Comparison of ENCODE assay signal across 8 cellular contexts in the genomic region with DNA sequence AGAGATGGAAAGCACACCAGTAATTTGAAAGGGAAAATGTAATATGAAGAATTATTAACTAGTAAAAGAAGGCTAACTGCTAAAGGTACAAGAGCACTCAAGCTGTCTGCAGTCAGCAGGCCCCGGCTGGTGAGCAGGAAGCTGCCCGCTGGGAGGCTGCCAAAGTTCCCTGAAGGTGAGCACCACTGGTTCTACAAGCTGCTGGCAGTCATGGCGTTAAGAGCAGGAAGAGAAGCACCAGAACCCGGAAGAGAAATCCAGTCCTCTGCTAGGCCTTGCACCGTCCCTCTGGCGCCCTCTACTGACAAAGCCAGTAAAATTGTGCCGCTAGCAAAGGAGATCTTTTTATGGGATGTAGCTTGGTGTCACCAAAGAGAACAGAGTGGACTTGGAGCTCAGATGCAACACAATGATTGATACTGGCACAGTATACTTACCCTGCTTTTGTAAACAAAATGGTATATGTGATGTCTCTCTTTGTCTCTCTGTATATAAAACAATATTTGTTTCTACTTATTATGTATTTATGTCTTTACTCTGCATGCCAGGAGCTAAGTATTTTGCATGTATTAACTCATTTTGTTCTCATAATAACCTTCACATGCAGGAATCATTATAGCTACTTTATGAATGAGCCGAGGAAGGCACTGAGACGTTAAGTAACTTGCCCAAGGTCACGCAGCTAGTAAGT. TPM values are rescaled to one million over a fixed set of nuclear protein-coding genes. Genes with fewer than 3 reads are reported as not detected.
A peak's percentile ranks its signal among the peaks of the same experiment; 100 is the strongest.
DNase-seq lines count a peak whose midpoint lies in the region; ATAC-seq and TF ChIP-seq lines count a peak whose summit lies in the region.

No MANE protein-coding gene starts in this region.

- H3K9me3 ChIP-seq in HCT116 (ENCODE audit: control insufficient read depth in 1 of 2, insufficient read depth in 1 of 2, low read depth in 1 of 2, low read length in 2 of 2): no peaks in the 10 kb centered on the region
- H3K9me3 ChIP-seq in SJCRH30 (replicated peaks): no peaks in the 10 kb centered on the region
- no peaks in the 10 kb centered on the region for H3K9me3 ChIP-seq in parathyroid adenoma (ENCODE audit: control insufficient read depth, low read length)
- H3K9me3 ChIP-seq in transverse colon: no peaks in the 10 kb centered on the region

- peaks cover 33% of the 10 kb centered on the region for H3K79me2 ChIP-seq in HCT116 (ENCODE audit: insufficient read depth, low read length)
- no peaks in the 10 kb centered on the region for H3K79me2 ChIP-seq in parathyroid adenoma

- RAD21 ChIA-PET in HCT116 (lab: Charles Lee; ENCODE audit: low non-redundant PET in 1 of 2, low total read pairs in 2 of 2, uncharacterized antibody in 2 of 2, unreplicated experiment in 2 of 2): interaction anchor here (1.1 to 1.4 kb wide), 8 partner anchors 49 to 343 kb away, joined by 3 to 8 read pairs (median 4); a partner anchor contains a TSS

- no TSS peak for BruUV-seq in HCT116 (replicated peaks; lab: Mats Ljungman, UMichigan)

- no peaks in the 10 kb centered on the region for H4K20me1 ChIP-seq in HCT116 (ENCODE audit: insufficient read depth)

- DNase-seq in GM03348 (ENCODE audit: low spot score): peak; percentile 90
- DNase-seq in HCT116 (ENCODE audit: low read depth, low spot score): peak; percentile 92
- peak; percentile 98 for DNase-seq in NAMALWA (ENCODE audit: low spot score)
- peak; percentile 92 to 97 for DNase-seq in SJCRH30
- peak; percentile 88 for DNase-seq in activated naive CD4-positive, alpha-beta T cell treated with Interleukin-2 at 50 U/mL for 16 hours
- DNase-seq in glomerular endothelial cell (ENCODE audit: extremely low read depth, low read depth, low spot score): peak; percentile 82
- peak; percentile 94 for DNase-seq in transverse colon

- H3K27ac ChIP-seq in HCT116 (ENCODE audit: low read depth, low read length) (peak overlapping the region; percentile 74), SJCRH30 (peak overlapping the region; percentile 16; the same call in 1 of the 2 replicates), parathyroid adenoma (no peak overlapping the region), transverse colon (peak overlapping the region; percentile 84 to 90 (median 86))

- POLR2A ChIA-PET in HCT116 (lab: Charles Lee): interaction anchor here (0.8 to 2.0 kb wide), 6 partner anchors 23 to 548 kb away, joined by 3 to 13 read pairs (median 7); a partner anchor contains a TSS

- TF ChIP-seq RAD21 in HCT116 (IDR thresholded peaks at IDR 0.05; ENCODE audit: low read depth): peak; percentile 94

- H3K4me1 ChIP-seq in HCT116 (ENCODE audit: control insufficient read depth in 1 of 2, insufficient read depth in 2 of 2, low read length in 2 of 2) (peaks cover 15 to 22% of the 10 kb centered on the region in 2 experiments), SJCRH30 (peaks cover 8% of the 10 kb centered on the region; the same call in 1 of the 2 replicates), parathyroid adenoma (peaks cover 6% of the 10 kb centered on the region), transverse colon (peaks cover 6 to 59% (median 38%) of the 10 kb centered on the region in 4 donors)

- TF ChIP-seq POLR2A in HCT116 (IDR thresholded peaks at IDR 0.05; ENCODE audit: borderline replicate concordance, extremely low read depth, insufficient read depth, insufficient read length) (peak; percentile 66), transverse colon (IDR thresholded peaks at IDR 0.05) (no peak)

- intact Hi-C loops in HCT116 (cut with micrococcal nuclease) (loop anchor here (1.0 to 10.0 kb wide), 7 partner anchors 49 to 410 kb away; a partner anchor contains a TSS), transverse colon (cut with DNase I; ENCODE audit: low total_unique reads) (no loop called here)

- H3K9me2 ChIP-seq in HCT116 (ENCODE audit: insufficient read depth): no peaks in the 10 kb centered on the region

- no peaks in the 10 kb centered on the region for H3K27me3 ChIP-seq in HCT116 (ENCODE audit: insufficient read depth, low read length)
- H3K27me3 ChIP-seq in SJCRH30: no peaks in the 10 kb centered on the region
- H3K27me3 ChIP-seq in parathyroid adenoma (ENCODE audit: control insufficient read depth, insufficient read depth, low read length): no peaks in the 10 kb centered on the region
- no peaks in the 10 kb centered on the region for H3K27me3 ChIP-seq in transverse colon

- H2AFZ ChIP-seq in HCT116 (ENCODE audit: low read depth, low read length, poor library complexity, severe bottlenecking) (peak overlapping the region; percentile 49), parathyroid adenoma (peak overlapping the region; percentile 57)

- WGBS in transverse colon (ENCODE audit: low coverage in 1 of 2), 2 donors: 7 to 41% methylated on average over 3 to 10 of the region's 10 CpGs

- H3K4me3 ChIP-seq in HCT116 (replicated peaks in 1 of 2; ENCODE audit: low read depth in 1 of 2, low read length in 2 of 2) (peak overlapping the region; percentile 74 to 83), SJCRH30 (peak overlapping the region; percentile 35), parathyroid adenoma (ENCODE audit: low read depth, low read length) (peak overlapping the region; percentile 30), transverse colon (peak overlapping the region in 1 of 4 donors; percentile 54)

- in situ Hi-C loops in transverse colon (cut with MboI; ENCODE audit: low pct_ligation_motif_present in 1 of 4, low pct_unique_long_range_greater_than_20kb in 1 of 4, low sequenced_read_pairs in 3 of 4): loop anchor here in 3 of 4 donors (10.0 to 25.0 kb wide), 3 partner anchors 47 to 133 kb away; a partner anchor contains a TSS

- H3K4me2 ChIP-seq in HCT116 (ENCODE audit: low read length) (peak overlapping the region; percentile 84), parathyroid adenoma (ENCODE audit: low read length) (peak overlapping the region; percentile 53)

- peak; percentile 91 to 94 (median 91) for TF ChIP-seq CTCF in HCT116 (IDR thresholded peaks at IDR 0.05 in 2 of 3, conservative IDR thresholded peaks at IDR 0.05 in 1 of 3; ENCODE audit: borderline replicate concordance in 1 of 3, insufficient read depth in 1 of 3, low read depth in 2 of 3, low read length in 2 of 3)
- TF ChIP-seq CTCF in parathyroid adenoma (IDR thresholded peaks at IDR 0.05): peak; percentile 86
- peak; percentile 80 to 95 (median 91) for TF ChIP-seq CTCF in transverse colon (IDR thresholded peaks at IDR 0.05)

- ATAC-seq in HCT116: peak; percentile 65

- peaks cover 0 to under 1% of the 10 kb centered on the region in 2 experiments; a peak in 2 of 4 replicates for H3K36me3 ChIP-seq in HCT116 (ENCODE audit: control insufficient read depth in 1 of 2, insufficient read depth in 2 of 2, low read length in 2 of 2)
- H3K36me3 ChIP-seq in SJCRH30: no peaks in the 10 kb centered on the region
- no peaks in the 10 kb centered on the region for H3K36me3 ChIP-seq in parathyroid adenoma (ENCODE audit: control insufficient read depth, insufficient read depth, low read length)
- H3K36me3 ChIP-seq in transverse colon: no peaks in the 10 kb centered on the region

- TF ChIP-seq EP300 in transverse colon (IDR thresholded peaks at IDR 0.05; ENCODE audit: low read depth): no peak

- peak overlapping the region; percentile 72 for H3K9ac ChIP-seq in HCT116 (ENCODE audit: low read length)
- H3K9ac ChIP-seq in parathyroid adenoma: no peak overlapping the region

- CTCF ChIA-PET in HCT116 (lab: Charles Lee): interaction anchor here (0.6 to 2.6 kb wide), 37 partner anchors 11 to 750 kb away, joined by 3 to 59 read pairs (median 5); a partner anchor contains a TSS

TF ChIP-seq in HCT116, 20 proteins besides CTCF, POLR2A, EP300 and RAD21 (continues in another document):
- TF ChIP-seq JUND (IDR thresholded peaks at IDR 0.05) (no peak), YY1 (IDR thresholded peaks at IDR 0.05; ENCODE audit: extremely low read depth, insufficient replicate concordance, low read depth, low read length) (peak; percentile 91), SIN3A (IDR thresholded peaks at IDR 0.05; ENCODE audit: low read depth) (peak; percentile 68), SP1 (IDR thresholded peaks at IDR 0.05; ENCODE audit: low read depth) (peak; percentile 32)
- TF ChIP-seq, protein P1, sequence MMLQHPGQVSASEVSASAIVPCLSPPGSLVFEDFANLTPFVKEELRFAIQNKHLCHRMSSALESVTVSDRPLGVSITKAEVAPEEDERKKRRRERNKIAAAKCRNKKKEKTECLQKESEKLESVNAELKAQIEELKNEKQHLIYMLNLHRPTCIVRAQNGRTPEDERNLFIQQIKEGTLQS (IDR thresholded peaks at IDR 0.05): no peak
- TF ChIP-seq, protein P2, sequence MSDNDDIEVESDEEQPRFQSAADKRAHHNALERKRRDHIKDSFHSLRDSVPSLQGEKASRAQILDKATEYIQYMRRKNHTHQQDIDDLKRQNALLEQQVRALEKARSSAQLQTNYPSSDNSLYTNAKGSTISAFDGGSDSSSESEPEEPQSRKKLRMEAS (IDR thresholded peaks at IDR 0.05): peak; percentile 72

RNA-seq across cellular contexts. Expression of a gene that starts 28.1 kb away (rescaled TPM):
- total RNA-seq in HCT116 (2021; ENCODE audit: unreplicated experiment) (29.6 TPM), glomerular endothelial cell (11.6 and 16.9 TPM in 2 replicates), transverse colon (10 to 100 TPM; 27.6 to 55.7 (median 40.5) TPM)
- polyA plus RNA-seq in HCT116 (2012): 11.8 and 18.1 TPM in 2 replicates
- 11.6 and 14.4 TPM in 2 replicates for total RNA-seq in SJCRH30 (2014; rRNA removed; shearing (Covaris generic))

RNA-seq across cellular contexts. Expression of a gene that starts 49.3 kb away (rescaled TPM):
- total RNA-seq in HCT116 (2021; ENCODE audit: unreplicated experiment) (2.6 TPM), glomerular endothelial cell (32.3 and 42.1 TPM in 2 replicates), transverse colon (10 to 100 TPM in 3 of 4 donors, 1 to 10 TPM in 1; 4.8 to 68.4 (median 38.1) TPM)
- 1.8 and 2.3 TPM in 2 replicates for polyA plus RNA-seq in HCT116 (2012)
- total RNA-seq in SJCRH30 (2014; rRNA removed; shearing (Covaris generic)): 1.0 and 1.1 TPM in 2 replicates
